In the genomic region with DNA sequence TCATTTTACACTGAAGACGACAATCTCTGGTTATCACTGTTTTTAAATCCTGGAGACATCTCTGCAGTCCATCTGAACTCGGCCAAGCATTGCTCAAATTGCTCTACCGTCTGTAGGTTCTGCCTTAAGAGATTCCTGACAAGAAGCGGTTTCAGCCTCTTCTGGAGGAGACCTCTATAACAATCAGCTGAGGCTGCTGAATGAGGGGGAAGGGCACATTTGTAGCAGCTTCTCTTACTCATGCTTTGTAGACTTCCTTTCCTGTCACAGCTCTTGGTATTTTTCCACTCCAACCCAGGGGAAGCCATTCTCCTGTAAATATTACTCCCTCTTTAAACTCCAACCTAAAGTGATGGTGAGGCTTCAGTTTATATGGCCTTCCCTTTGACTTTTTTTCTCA, we compare ENCODE assay signal across 9 cellular contexts. TPM values are rescaled to one million over a fixed set of nuclear protein-coding genes. Genes with fewer than 3 reads are reported as not detected.
DNase-seq lines count a peak whose midpoint lies in the region; ATAC-seq, FAIRE-seq and TF ChIP-seq lines count a peak whose summit lies in the region.
"Had no signal": no experiment of that assay in that cellular context is flagged by ENCODE, and none has a peak within 500 bp of the region (broad histone marks: within the 10 kb centered on the region; RNA-seq: fewer than 3 reads in every experiment).

No MANE protein-coding gene starts in this region.

- 56 to 67% methylated on average over 4 of the region's 4 CpGs for WGBS in esophagus squamous epithelium, 2 donors
- WGBS in small intestine, 3 donors, result 51 to 86% (median 78%) methylated on average over 4 of the region's 4 CpGs

- no peaks in the 10 kb centered on the region for H3K36me3 ChIP-seq in esophagus squamous epithelium
- H3K36me3 ChIP-seq in small intestine (ENCODE audit: control insufficient read depth in 2 of 2, insufficient read depth in 2 of 2, low read length in 2 of 2), result no peaks in the 10 kb centered on the region

- H3K27ac ChIP-seq in esophagus squamous epithelium (peak overlapping the region; percentile 41 to 71 (median 68)), small intestine (ENCODE audit: low read depth in 1 of 2, low read length in 1 of 2) (no peak overlapping the region)

- intact Hi-C loops in esophagus squamous epithelium (cut with DNase I), result loop anchor here (10.0 kb wide), 1 partner anchor 82 kb away; the partner anchor contains the start of gene RDH12

- no peaks in the 10 kb centered on the region for H3K9me3 ChIP-seq in esophagus squamous epithelium
- H3K9me3 ChIP-seq in small intestine (ENCODE audit: control insufficient read depth, low read depth), result no peaks in the 10 kb centered on the region

- H3K4me1 ChIP-seq in esophagus squamous epithelium (peaks cover 0 to 41% (median 25%) of the 10 kb centered on the region in 3 donors), small intestine (ENCODE audit: control insufficient read depth in 2 of 2, insufficient read depth in 1 of 2, low read depth in 1 of 2, low read length in 1 of 2) (peaks cover 0 to 5% of the 10 kb centered on the region in 2 donors)

- no peak for TF ChIP-seq CTCF in esophagus squamous epithelium (IDR thresholded peaks at IDR 0.05)

- no peak for ATAC-seq in HG03095 (IDR thresholded peaks at IDR 0.05; ENCODE audit: unreplicated experiment)
- ATAC-seq: GM12878 had no signal

- H3K27me3 ChIP-seq in esophagus squamous epithelium (no peaks in the 10 kb centered on the region), small intestine (ENCODE audit: control insufficient read depth in 2 of 2, insufficient read depth in 2 of 2, low read length in 2 of 2) (no peaks in the 10 kb centered on the region)

- in situ Hi-C loops in SK-MEL-5 (cut with HindIII; ENCODE audit: low pct_unique_long_range_greater_than_20kb, low sequenced_read_pairs), result no loop called here

- DNase-seq in 8988T, result peak; percentile 58
- DNase-seq in H54 (ENCODE audit: insufficient read length, low spot score), result no peak
- DNase-seq in SK-MEL-5 (ENCODE audit: low read depth, low spot score), result peak; percentile 46
- no peak for DNase-seq in esophagus squamous epithelium (lab: John Stamatoyannopoulos, UW)
- DNase-seq in pons (ENCODE audit: low spot score), result peak; percentile 64
- no peak for DNase-seq in GM19239 (ENCODE audit: insufficient read length, low spot score)
- no peak for DNase-seq in small intestine

- H3K4me3 ChIP-seq in esophagus squamous epithelium (no peak overlapping the region), small intestine (ENCODE audit: low read depth in 1 of 2, low read length in 2 of 2) (no peak overlapping the region)
- H3K4me3 ChIP-seq: GM12878 had no signal

- FAIRE-seq in H54 (lab: Jason Lieb, UNC), result peak; percentile 81
- FAIRE-seq in GM19239 (lab: Jason Lieb, UNC), result no peak
- FAIRE-seq in small intestine (lab: Jason Lieb, UNC), result no peak
- FAIRE-seq: GM12878 had no signal

- TF ChIP-seq POLR2A in H54 (IDR thresholded peaks at IDR 0.05; ENCODE audit: low read depth, low read length) (no peak), esophagus squamous epithelium (IDR thresholded peaks at IDR 0.05) (no peak)

RNA-seq across cellular contexts. Expression of gene ARG2, which starts 3.0 kb away (rescaled TPM):
- 3.1 and 5.3 TPM in 2 replicates for total RNA-seq in SK-MEL-5 (2014; rRNA removed; shearing (Covaris generic))
- 2.5 and 5.2 TPM in 2 replicates for polyA plus RNA-seq in SK-MEL-5 (2015; cell fraction: cytosol; rRNA removed)
- polyA plus RNA-seq in SK-MEL-5 (2015; cell fraction: nucleus; rRNA removed), result 0.87 and 1.6 TPM in 2 replicates
- total RNA-seq in esophagus squamous epithelium, result 10 to 100 TPM in 3 of 4 donors, 1 to 10 TPM in 1; 7.1 to 50.6 (median 17.7) TPM
- polyA plus RNA-seq in small intestine, result 10 to 100 TPM; 16.2 to 56.1 (median 29.5) TPM

RNA-seq across cellular contexts. Expression of gene PIGH, which starts 22.6 kb away (rescaled TPM):
- 48.7 and 52.4 TPM in 2 replicates for total RNA-seq in SK-MEL-5 (2014; rRNA removed; shearing (Covaris generic))
- polyA plus RNA-seq in SK-MEL-5 (2015; cell fraction: cytosol; rRNA removed), result 48.4 and 53.2 TPM in 2 replicates
- polyA plus RNA-seq in SK-MEL-5 (2015; cell fraction: nucleus; rRNA removed), result 63.1 and 68.5 TPM in 2 replicates
- 10 to 100 TPM; 17.0 to 34.0 (median 21.0) TPM for total RNA-seq in esophagus squamous epithelium
- polyA plus RNA-seq in small intestine, result 10 to 100 TPM; 19.6 to 23.2 (median 21.9) TPM

RNA-seq across cellular contexts. Expression of gene VTI1B, which starts 51.8 kb away (rescaled TPM):
- total RNA-seq in SK-MEL-5 (2014; rRNA removed; shearing (Covaris generic)), result 52.5 and 72.1 TPM in 2 replicates
- 45.2 and 51.5 TPM in 2 replicates for polyA plus RNA-seq in SK-MEL-5 (2015; cell fraction: cytosol; rRNA removed)
- polyA plus RNA-seq in SK-MEL-5 (2015; cell fraction: nucleus; rRNA removed), result 12.7 and 24.5 TPM in 2 replicates
- 10 to 100 TPM; 41.3 to 57.7 (median 52.3) TPM for total RNA-seq in esophagus squamous epithelium
- 10 to 100 TPM; 58.4 to 94.6 (median 80.8) TPM for polyA plus RNA-seq in small intestine

Comparison
In these comparisons a context has a peak if more than half of its experiments do, and no peak if none do; other contexts are left out.
1. DNase-seq: peak in 8988T (single experiment), SK-MEL-5 (single experiment) and pons (single experiment); none in H54 (single experiment), esophagus squamous epithelium (single experiment), GM19239 (single experiment) and small intestine (single experiment).
2. H3K27ac ChIP-seq: peak in esophagus squamous epithelium (4 of 4); none in small intestine (0 of 2).